ENCODE assay signal across 1 cellular context in genomic region chr2:64988420-64989125, GRCh38.
TF ChIP-seq lines count a peak whose summit lies in the region.

No MANE protein-coding gene starts in this region.

TF ChIP-seq in HepG2, 621 proteins besides CTCF, POLR2A, EP300 and RAD21 (continued from another document and continues in another):
- TF ChIP-seq, protein P1, sequence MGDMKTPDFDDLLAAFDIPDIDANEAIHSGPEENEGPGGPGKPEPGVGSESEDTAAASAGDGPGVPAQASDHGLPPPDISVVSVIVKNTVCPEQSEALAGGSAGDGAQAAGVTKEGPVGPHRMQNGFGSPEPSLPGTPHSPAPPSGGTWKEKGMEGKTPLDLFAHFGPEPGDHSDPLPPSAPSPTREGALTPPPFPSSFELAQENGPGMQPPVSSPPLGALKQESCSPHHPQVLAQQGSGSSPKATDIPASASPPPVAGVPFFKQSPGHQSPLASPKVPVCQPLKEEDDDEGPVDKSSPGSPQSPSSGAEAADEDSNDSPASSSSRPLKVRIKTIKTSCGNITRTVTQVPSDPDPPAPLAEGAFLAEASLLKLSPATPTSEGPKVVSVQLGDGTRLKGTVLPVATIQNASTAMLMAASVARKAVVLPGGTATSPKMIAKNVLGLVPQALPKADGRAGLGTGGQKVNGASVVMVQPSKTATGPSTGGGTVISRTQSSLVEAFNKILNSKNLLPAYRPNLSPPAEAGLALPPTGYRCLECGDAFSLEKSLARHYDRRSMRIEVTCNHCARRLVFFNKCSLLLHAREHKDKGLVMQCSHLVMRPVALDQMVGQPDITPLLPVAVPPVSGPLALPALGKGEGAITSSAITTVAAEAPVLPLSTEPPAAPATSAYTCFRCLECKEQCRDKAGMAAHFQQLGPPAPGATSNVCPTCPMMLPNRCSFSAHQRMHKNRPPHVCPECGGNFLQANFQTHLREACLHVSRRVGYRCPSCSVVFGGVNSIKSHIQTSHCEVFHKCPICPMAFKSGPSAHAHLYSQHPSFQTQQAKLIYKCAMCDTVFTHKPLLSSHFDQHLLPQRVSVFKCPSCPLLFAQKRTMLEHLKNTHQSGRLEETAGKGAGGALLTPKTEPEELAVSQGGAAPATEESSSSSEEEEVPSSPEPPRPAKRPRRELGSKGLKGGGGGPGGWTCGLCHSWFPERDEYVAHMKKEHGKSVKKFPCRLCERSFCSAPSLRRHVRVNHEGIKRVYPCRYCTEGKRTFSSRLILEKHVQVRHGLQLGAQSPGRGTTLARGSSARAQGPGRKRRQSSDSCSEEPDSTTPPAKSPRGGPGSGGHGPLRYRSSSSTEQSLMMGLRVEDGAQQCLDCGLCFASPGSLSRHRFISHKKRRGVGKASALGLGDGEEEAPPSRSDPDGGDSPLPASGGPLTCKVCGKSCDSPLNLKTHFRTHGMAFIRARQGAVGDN (CRISPR knock-in tag; IDR thresholded peaks at IDR 0.05): peak; percentile 81
- TF ChIP-seq ZHX1 (CRISPR knock-in tag; IDR thresholded peaks at IDR 0.05; ENCODE audit: low read depth) (peak; percentile 49; the same call in 1 of the 2 replicates), TCF12 (IDR thresholded peaks at IDR 0.05) (no peak), TCF12 (CRISPR knock-in tag; IDR thresholded peaks at IDR 0.05) (0 out of 2 replicates have a peak, but pooled peaks have one; percentile 76), ZNF878 (CRISPR knock-in tag; IDR thresholded peaks at IDR 0.05) (0 out of 2 replicates have a peak, but pooled peaks have one; percentile 57), KLF16 (CRISPR knock-in tag; IDR thresholded peaks at IDR 0.05) (peak; percentile 53 to 79; a peak in 2 of 4 replicates), TOPORS (CRISPR knock-in tag; IDR thresholded peaks at IDR 0.05) (peak; percentile 78), KDM4B (CRISPR knock-in tag; IDR thresholded peaks at IDR 0.05) (peak; percentile 74), ZNF839 (CRISPR knock-in tag; IDR thresholded peaks at IDR 0.05; ENCODE audit: borderline replicate concordance) (peak; percentile 87; the same call in 1 of the 2 replicates), ZNF615 (CRISPR knock-in tag; IDR thresholded peaks at IDR 0.05; ENCODE audit: borderline replicate concordance) (peak; percentile 55; the same call in 1 of the 2 replicates), RBAK (CRISPR knock-in tag; IDR thresholded peaks at IDR 0.05) (0 out of 2 replicates have a peak, but pooled peaks have one; percentile 37), PHB2 (IDR thresholded peaks at IDR 0.05; ENCODE audit: partially characterized antibody) (no peak), RBFOX2 (IDR thresholded peaks at IDR 0.05; ENCODE audit: low read depth, low read length) (peak; percentile 88), ZBTB38 (CRISPR knock-in tag; IDR thresholded peaks at IDR 0.05) (peak; percentile 51; the same call in 1 of the 2 replicates), HDAC2 (CRISPR knock-in tag; IDR thresholded peaks at IDR 0.05) (peak; percentile 51; the same call in 1 of the 2 replicates), DMAP1 (CRISPR knock-in tag; IDR thresholded peaks at IDR 0.05) (peak; percentile 85), NFKBIZ (CRISPR knock-in tag; IDR thresholded peaks at IDR 0.05) (0 out of 2 replicates have a peak, but pooled peaks have one; percentile 25), ZNF724P (CRISPR knock-in tag; IDR thresholded peaks at IDR 0.05; ENCODE audit: borderline replicate concordance) (peak; percentile 82; the same call in 1 of the 2 replicates), GZF1 (CRISPR knock-in tag; IDR thresholded peaks at IDR 0.05) (0 out of 2 replicates have a peak, but pooled peaks have one; percentile 29), KLF13 (CRISPR knock-in tag; IDR thresholded peaks at IDR 0.05) (peak; percentile 92; the same call in 1 of the 2 replicates), PHF8 (CRISPR knock-in tag; IDR thresholded peaks at IDR 0.05) (peak; percentile 79), ZNF879 (CRISPR knock-in tag; IDR thresholded peaks at IDR 0.05) (peak; percentile 28; the same call in 1 of the 2 replicates), SMAD3 (CRISPR knock-in tag; IDR thresholded peaks at IDR 0.05) (0 out of 2 replicates have a peak, but pooled peaks have one; percentile 63), HNF1B (CRISPR knock-in tag; IDR thresholded peaks at IDR 0.05) (peak; percentile 68), ZBTB2 (CRISPR knock-in tag; IDR thresholded peaks at IDR 0.05; ENCODE audit: low read depth) (no peak), ZZZ3 (CRISPR knock-in tag; IDR thresholded peaks at IDR 0.05; ENCODE audit: borderline replicate concordance) (0 out of 2 replicates have a peak, but pooled peaks have one; percentile 31), TBX2 (CRISPR knock-in tag; IDR thresholded peaks at IDR 0.05; ENCODE audit: borderline replicate concordance) (peak; percentile 23; the same call in 1 of the 2 replicates), HDAC6 (IDR thresholded peaks at IDR 0.05; ENCODE audit: low read depth, low read length) (0 out of 2 replicates have a peak, but pooled peaks have one; percentile 60), FLYWCH1 (CRISPR knock-in tag; IDR thresholded peaks at IDR 0.05) (peak; percentile 79; the same call in 1 of the 2 replicates), CCDC6 (CRISPR knock-in tag; IDR thresholded peaks at IDR 0.05) (peak; percentile 13; the same call in 1 of the 2 replicates), KAT7 (CRISPR knock-in tag; IDR thresholded peaks at IDR 0.05; ENCODE audit: borderline replicate concordance) (peak; percentile 90), ZBTB34 (CRISPR knock-in tag; IDR thresholded peaks at IDR 0.05) (0 out of 2 replicates have a peak, but pooled peaks have one; percentile 37), ZNF564 (CRISPR knock-in tag; IDR thresholded peaks at IDR 0.05) (peak; percentile 79; the same call in 1 of the 2 replicates)
- TF ChIP-seq, protein P2, sequence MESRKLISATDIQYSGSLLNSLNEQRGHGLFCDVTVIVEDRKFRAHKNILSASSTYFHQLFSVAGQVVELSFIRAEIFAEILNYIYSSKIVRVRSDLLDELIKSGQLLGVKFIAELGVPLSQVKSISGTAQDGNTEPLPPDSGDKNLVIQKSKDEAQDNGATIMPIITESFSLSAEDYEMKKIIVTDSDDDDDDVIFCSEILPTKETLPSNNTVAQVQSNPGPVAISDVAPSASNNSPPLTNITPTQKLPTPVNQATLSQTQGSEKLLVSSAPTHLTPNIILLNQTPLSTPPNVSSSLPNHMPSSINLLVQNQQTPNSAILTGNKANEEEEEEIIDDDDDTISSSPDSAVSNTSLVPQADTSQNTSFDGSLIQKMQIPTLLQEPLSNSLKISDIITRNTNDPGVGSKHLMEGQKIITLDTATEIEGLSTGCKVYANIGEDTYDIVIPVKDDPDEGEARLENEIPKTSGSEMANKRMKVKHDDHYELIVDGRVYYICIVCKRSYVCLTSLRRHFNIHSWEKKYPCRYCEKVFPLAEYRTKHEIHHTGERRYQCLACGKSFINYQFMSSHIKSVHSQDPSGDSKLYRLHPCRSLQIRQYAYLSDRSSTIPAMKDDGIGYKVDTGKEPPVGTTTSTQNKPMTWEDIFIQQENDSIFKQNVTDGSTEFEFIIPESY (CRISPR knock-in tag; IDR thresholded peaks at IDR 0.05): no peak
- TF ChIP-seq, protein P3, sequence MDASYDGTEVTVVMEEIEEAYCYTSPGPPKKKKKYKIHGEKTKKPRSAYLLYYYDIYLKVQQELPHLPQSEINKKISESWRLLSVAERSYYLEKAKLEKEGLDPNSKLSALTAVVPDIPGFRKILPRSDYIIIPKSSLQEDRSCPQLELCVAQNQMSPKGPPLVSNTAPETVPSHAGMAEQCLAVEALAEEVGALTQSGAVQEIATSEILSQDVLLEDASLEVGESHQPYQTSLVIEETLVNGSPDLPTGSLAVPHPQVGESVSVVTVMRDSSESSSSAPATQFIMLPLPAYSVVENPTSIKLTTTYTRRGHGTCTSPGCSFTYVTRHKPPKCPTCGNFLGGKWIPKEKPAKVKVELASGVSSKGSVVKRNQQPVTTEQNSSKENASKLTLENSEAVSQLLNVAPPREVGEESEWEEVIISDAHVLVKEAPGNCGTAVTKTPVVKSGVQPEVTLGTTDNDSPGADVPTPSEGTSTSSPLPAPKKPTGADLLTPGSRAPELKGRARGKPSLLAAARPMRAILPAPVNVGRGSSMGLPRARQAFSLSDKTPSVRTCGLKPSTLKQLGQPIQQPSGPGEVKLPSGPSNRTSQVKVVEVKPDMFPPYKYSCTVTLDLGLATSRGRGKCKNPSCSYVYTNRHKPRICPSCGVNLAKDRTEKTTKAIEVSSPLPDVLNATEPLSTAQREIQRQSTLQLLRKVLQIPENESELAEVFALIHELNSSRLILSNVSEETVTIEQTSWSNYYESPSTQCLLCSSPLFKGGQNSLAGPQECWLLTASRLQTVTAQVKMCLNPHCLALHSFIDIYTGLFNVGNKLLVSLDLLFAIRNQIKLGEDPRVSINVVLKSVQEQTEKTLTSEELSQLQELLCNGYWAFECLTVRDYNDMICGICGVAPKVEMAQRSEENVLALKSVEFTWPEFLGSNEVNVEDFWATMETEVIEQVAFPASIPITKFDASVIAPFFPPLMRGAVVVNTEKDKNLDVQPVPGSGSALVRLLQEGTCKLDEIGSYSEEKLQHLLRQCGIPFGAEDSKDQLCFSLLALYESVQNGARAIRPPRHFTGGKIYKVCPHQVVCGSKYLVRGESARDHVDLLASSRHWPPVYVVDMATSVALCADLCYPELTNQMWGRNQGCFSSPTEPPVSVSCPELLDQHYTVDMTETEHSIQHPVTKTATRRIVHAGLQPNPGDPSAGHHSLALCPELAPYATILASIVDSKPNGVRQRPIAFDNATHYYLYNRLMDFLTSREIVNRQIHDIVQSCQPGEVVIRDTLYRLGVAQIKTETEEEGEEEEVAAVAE (CRISPR knock-in tag; IDR thresholded peaks at IDR 0.05; ENCODE audit: borderline replicate concordance): peak; percentile 49; the same call in 1 of the 2 replicates
- TF ChIP-seq, protein P4, sequence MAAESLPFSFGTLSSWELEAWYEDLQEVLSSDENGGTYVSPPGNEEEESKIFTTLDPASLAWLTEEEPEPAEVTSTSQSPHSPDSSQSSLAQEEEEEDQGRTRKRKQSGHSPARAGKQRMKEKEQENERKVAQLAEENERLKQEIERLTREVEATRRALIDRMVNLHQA (CRISPR knock-in tag; IDR thresholded peaks at IDR 0.05): no peak
- TF ChIP-seq, protein P5, sequence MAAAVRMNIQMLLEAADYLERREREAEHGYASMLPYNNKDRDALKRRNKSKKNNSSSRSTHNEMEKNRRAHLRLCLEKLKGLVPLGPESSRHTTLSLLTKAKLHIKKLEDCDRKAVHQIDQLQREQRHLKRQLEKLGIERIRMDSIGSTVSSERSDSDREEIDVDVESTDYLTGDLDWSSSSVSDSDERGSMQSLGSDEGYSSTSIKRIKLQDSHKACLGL (CRISPR knock-in tag; IDR thresholded peaks at IDR 0.05): peak; percentile 50; the same call in 1 of the 2 replicates
- TF ChIP-seq, protein P6, sequence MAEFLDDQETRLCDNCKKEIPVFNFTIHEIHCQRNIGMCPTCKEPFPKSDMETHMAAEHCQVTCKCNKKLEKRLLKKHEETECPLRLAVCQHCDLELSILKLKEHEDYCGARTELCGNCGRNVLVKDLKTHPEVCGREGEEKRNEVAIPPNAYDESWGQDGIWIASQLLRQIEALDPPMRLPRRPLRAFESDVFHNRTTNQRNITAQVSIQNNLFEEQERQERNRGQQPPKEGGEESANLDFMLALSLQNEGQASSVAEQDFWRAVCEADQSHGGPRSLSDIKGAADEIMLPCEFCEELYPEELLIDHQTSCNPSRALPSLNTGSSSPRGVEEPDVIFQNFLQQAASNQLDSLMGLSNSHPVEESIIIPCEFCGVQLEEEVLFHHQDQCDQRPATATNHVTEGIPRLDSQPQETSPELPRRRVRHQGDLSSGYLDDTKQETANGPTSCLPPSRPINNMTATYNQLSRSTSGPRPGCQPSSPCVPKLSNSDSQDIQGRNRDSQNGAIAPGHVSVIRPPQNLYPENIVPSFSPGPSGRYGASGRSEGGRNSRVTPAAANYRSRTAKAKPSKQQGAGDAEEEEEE (CRISPR knock-in tag; IDR thresholded peaks at IDR 0.05; ENCODE audit: borderline replicate concordance): 0 out of 2 replicates have a peak, but pooled peaks have one; percentile 63
